Comparison of ENCODE assay signal across 1 cellular context in the genomic region with DNA sequence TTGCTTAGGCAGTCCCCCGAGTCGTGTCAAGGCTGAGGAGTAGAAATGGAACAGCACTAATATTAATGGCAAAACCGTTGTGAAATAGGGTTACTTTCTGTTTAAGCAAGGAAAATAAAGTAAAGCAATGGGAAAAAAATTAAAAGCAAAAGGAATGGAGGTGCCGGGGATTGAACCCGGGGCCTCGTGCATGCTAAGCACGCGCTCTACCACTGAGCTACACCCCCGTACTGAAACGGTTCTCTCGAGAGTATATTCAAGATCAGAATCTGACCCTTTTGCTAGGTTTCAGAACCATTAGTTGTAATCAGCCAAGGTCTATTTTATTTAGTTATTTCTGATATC.
A peak's percentile ranks its signal among the peaks of the same experiment; 100 is the strongest.
TF ChIP-seq lines count a peak whose summit lies in the region.

No MANE protein-coding gene starts in this region.

TF ChIP-seq in HepG2, 621 proteins besides CTCF, POLR2A, EP300 and RAD21 (continued from another document and continues in another):
- TF ChIP-seq ZNF484 (CRISPR knock-in tag; IDR thresholded peaks at IDR 0.05; ENCODE audit: borderline replicate concordance, low read depth) (no peak), ZNF660 (CRISPR knock-in tag; IDR thresholded peaks at IDR 0.05; ENCODE audit: borderline replicate concordance, low read depth) (no peak), NPAS2 (CRISPR knock-in tag; IDR thresholded peaks at IDR 0.05; ENCODE audit: borderline replicate concordance) (no peak), ZMYM4 (CRISPR knock-in tag; IDR thresholded peaks at IDR 0.05) (no peak), PHF20 (CRISPR knock-in tag; IDR thresholded peaks at IDR 0.05) (no peak), RFX5 (IDR thresholded peaks at IDR 0.05; ENCODE audit: low read depth, low read length) (no peak), SP2 (CRISPR knock-in tag; IDR thresholded peaks at IDR 0.05) (no peak), ZNF264 (CRISPR knock-in tag; IDR thresholded peaks at IDR 0.05) (0 out of 2 replicates have a peak, but pooled peaks have one; percentile 51), HNRNPL (IDR thresholded peaks at IDR 0.05; ENCODE audit: low read depth, low read length) (no peak), ZNF230 (CRISPR knock-in tag; IDR thresholded peaks at IDR 0.05) (no peak), NFIB (CRISPR knock-in tag; IDR thresholded peaks at IDR 0.05; ENCODE audit: borderline replicate concordance) (no peak), U2AF1 (optimal IDR thresholded peaks at IDR 0.05; ENCODE audit: low read depth, low read length) (peak; percentile 47)
- TF ChIP-seq, protein P1, sequence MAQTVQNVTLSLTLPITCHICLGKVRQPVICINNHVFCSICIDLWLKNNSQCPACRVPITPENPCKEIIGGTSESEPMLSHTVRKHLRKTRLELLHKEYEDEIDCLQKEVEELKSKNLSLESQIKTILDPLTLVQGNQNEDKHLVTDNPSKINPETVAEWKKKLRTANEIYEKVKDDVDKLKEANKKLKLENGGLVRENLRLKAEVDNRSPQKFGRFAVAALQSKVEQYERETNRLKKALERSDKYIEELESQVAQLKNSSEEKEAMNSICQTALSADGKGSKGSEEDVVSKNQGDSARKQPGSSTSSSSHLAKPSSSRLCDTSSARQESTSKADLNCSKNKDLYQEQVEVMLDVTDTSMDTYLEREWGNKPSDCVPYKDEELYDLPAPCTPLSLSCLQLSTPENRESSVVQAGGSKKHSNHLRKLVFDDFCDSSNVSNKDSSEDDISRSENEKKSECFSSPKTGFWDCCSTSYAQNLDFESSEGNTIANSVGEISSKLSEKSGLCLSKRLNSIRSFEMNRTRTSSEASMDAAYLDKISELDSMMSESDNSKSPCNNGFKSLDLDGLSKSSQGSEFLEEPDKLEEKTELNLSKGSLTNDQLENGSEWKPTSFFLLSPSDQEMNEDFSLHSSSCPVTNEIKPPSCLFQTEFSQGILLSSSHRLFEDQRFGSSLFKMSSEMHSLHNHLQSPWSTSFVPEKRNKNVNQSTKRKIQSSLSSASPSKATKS (CRISPR knock-in tag; IDR thresholded peaks at IDR 0.05): no peak
- TF ChIP-seq, protein P2, sequence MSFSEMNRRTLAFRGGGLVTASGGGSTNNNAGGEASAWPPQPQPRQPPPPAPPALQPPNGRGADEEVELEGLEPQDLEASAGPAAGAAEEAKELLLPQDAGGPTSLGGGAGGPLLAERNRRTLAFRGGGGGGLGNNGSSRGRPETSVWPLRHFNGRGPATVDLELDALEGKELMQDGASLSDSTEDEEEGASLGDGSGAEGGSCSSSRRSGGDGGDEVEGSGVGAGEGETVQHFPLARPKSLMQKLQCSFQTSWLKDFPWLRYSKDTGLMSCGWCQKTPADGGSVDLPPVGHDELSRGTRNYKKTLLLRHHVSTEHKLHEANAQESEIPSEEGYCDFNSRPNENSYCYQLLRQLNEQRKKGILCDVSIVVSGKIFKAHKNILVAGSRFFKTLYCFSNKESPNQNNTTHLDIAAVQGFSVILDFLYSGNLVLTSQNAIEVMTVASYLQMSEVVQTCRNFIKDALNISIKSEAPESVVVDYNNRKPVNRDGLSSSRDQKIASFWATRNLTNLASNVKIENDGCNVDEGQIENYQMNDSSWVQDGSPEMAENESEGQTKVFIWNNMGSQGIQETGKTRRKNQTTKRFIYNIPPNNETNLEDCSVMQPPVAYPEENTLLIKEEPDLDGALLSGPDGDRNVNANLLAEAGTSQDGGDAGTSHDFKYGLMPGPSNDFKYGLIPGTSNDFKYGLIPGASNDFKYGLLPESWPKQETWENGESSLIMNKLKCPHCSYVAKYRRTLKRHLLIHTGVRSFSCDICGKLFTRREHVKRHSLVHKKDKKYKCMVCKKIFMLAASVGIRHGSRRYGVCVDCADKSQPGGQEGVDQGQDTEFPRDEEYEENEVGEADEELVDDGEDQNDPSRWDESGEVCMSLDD (CRISPR knock-in tag; IDR thresholded peaks at IDR 0.05; ENCODE audit: borderline replicate concordance): 0 out of 2 replicates have a peak, but pooled peaks have one; percentile 44
- TF ChIP-seq, protein P3, sequence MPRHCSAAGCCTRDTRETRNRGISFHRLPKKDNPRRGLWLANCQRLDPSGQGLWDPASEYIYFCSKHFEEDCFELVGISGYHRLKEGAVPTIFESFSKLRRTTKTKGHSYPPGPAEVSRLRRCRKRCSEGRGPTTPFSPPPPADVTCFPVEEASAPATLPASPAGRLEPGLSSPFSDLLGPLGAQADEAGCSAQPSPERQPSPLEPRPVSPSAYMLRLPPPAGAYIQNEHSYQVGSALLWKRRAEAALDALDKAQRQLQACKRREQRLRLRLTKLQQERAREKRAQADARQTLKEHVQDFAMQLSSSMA (CRISPR knock-in tag; IDR thresholded peaks at IDR 0.05): no peak
- TF ChIP-seq, protein P4, sequence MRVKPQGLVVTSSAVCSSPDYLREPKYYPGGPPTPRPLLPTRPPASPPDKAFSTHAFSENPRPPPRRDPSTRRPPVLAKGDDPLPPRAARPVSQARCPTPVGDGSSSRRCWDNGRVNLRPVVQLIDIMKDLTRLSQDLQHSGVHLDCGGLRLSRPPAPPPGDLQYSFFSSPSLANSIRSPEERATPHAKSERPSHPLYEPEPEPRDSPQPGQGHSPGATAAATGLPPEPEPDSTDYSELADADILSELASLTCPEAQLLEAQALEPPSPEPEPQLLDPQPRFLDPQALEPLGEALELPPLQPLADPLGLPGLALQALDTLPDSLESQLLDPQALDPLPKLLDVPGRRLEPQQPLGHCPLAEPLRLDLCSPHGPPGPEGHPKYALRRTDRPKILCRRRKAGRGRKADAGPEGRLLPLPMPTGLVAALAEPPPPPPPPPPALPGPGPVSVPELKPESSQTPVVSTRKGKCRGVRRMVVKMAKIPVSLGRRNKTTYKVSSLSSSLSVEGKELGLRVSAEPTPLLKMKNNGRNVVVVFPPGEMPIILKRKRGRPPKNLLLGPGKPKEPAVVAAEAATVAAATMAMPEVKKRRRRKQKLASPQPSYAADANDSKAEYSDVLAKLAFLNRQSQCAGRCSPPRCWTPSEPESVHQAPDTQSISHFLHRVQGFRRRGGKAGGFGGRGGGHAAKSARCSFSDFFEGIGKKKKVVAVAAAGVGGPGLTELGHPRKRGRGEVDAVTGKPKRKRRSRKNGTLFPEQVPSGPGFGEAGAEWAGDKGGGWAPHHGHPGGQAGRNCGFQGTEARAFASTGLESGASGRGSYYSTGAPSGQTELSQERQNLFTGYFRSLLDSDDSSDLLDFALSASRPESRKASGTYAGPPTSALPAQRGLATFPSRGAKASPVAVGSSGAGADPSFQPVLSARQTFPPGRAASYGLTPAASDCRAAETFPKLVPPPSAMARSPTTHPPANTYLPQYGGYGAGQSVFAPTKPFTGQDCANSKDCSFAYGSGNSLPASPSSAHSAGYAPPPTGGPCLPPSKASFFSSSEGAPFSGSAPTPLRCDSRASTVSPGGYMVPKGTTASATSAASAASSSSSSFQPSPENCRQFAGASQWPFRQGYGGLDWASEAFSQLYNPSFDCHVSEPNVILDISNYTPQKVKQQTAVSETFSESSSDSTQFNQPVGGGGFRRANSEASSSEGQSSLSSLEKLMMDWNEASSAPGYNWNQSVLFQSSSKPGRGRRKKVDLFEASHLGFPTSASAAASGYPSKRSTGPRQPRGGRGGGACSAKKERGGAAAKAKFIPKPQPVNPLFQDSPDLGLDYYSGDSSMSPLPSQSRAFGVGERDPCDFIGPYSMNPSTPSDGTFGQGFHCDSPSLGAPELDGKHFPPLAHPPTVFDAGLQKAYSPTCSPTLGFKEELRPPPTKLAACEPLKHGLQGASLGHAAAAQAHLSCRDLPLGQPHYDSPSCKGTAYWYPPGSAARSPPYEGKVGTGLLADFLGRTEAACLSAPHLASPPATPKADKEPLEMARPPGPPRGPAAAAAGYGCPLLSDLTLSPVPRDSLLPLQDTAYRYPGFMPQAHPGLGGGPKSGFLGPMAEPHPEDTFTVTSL (CRISPR knock-in tag; IDR thresholded peaks at IDR 0.05; ENCODE audit: borderline replicate concordance): no peak
- TF ChIP-seq, protein P5, sequence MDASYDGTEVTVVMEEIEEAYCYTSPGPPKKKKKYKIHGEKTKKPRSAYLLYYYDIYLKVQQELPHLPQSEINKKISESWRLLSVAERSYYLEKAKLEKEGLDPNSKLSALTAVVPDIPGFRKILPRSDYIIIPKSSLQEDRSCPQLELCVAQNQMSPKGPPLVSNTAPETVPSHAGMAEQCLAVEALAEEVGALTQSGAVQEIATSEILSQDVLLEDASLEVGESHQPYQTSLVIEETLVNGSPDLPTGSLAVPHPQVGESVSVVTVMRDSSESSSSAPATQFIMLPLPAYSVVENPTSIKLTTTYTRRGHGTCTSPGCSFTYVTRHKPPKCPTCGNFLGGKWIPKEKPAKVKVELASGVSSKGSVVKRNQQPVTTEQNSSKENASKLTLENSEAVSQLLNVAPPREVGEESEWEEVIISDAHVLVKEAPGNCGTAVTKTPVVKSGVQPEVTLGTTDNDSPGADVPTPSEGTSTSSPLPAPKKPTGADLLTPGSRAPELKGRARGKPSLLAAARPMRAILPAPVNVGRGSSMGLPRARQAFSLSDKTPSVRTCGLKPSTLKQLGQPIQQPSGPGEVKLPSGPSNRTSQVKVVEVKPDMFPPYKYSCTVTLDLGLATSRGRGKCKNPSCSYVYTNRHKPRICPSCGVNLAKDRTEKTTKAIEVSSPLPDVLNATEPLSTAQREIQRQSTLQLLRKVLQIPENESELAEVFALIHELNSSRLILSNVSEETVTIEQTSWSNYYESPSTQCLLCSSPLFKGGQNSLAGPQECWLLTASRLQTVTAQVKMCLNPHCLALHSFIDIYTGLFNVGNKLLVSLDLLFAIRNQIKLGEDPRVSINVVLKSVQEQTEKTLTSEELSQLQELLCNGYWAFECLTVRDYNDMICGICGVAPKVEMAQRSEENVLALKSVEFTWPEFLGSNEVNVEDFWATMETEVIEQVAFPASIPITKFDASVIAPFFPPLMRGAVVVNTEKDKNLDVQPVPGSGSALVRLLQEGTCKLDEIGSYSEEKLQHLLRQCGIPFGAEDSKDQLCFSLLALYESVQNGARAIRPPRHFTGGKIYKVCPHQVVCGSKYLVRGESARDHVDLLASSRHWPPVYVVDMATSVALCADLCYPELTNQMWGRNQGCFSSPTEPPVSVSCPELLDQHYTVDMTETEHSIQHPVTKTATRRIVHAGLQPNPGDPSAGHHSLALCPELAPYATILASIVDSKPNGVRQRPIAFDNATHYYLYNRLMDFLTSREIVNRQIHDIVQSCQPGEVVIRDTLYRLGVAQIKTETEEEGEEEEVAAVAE (CRISPR knock-in tag; IDR thresholded peaks at IDR 0.05; ENCODE audit: borderline replicate concordance): no peak
- TF ChIP-seq, protein P6, sequence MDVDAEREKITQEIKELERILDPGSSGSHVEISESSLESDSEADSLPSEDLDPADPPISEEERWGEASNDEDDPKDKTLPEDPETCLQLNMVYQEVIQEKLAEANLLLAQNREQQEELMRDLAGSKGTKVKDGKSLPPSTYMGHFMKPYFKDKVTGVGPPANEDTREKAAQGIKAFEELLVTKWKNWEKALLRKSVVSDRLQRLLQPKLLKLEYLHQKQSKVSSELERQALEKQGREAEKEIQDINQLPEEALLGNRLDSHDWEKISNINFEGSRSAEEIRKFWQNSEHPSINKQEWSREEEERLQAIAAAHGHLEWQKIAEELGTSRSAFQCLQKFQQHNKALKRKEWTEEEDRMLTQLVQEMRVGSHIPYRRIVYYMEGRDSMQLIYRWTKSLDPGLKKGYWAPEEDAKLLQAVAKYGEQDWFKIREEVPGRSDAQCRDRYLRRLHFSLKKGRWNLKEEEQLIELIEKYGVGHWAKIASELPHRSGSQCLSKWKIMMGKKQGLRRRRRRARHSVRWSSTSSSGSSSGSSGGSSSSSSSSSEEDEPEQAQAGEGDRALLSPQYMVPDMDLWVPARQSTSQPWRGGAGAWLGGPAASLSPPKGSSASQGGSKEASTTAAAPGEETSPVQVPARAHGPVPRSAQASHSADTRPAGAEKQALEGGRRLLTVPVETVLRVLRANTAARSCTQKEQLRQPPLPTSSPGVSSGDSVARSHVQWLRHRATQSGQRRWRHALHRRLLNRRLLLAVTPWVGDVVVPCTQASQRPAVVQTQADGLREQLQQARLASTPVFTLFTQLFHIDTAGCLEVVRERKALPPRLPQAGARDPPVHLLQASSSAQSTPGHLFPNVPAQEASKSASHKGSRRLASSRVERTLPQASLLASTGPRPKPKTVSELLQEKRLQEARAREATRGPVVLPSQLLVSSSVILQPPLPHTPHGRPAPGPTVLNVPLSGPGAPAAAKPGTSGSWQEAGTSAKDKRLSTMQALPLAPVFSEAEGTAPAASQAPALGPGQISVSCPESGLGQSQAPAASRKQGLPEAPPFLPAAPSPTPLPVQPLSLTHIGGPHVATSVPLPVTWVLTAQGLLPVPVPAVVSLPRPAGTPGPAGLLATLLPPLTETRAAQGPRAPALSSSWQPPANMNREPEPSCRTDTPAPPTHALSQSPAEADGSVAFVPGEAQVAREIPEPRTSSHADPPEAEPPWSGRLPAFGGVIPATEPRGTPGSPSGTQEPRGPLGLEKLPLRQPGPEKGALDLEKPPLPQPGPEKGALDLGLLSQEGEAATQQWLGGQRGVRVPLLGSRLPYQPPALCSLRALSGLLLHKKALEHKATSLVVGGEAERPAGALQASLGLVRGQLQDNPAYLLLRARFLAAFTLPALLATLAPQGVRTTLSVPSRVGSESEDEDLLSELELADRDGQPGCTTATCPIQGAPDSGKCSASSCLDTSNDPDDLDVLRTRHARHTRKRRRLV (CRISPR knock-in tag; IDR thresholded peaks at IDR 0.05): no peak
- TF ChIP-seq, protein P7, sequence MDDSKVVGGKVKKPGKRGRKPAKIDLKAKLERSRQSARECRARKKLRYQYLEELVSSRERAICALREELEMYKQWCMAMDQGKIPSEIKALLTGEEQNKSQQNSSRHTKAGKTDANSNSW (CRISPR knock-in tag; IDR thresholded peaks at IDR 0.05; ENCODE audit: borderline replicate concordance): no peak
- TF ChIP-seq, protein P8, sequence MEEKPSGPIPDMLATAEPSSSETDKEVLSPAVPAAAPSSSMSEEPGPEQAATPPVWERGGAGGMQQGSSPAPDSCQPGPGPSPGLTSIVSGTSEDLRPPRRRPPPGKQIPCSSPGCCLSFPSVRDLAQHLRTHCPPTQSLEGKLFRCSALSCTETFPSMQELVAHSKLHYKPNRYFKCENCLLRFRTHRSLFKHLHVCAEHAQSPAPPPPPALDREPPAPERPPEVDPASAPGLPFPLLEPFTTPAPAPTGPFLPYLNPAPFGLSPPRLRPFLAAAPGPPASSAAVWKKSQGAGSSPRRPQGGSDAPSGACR (CRISPR knock-in tag; IDR thresholded peaks at IDR 0.05): no peak
- TF ChIP-seq, protein P9, sequence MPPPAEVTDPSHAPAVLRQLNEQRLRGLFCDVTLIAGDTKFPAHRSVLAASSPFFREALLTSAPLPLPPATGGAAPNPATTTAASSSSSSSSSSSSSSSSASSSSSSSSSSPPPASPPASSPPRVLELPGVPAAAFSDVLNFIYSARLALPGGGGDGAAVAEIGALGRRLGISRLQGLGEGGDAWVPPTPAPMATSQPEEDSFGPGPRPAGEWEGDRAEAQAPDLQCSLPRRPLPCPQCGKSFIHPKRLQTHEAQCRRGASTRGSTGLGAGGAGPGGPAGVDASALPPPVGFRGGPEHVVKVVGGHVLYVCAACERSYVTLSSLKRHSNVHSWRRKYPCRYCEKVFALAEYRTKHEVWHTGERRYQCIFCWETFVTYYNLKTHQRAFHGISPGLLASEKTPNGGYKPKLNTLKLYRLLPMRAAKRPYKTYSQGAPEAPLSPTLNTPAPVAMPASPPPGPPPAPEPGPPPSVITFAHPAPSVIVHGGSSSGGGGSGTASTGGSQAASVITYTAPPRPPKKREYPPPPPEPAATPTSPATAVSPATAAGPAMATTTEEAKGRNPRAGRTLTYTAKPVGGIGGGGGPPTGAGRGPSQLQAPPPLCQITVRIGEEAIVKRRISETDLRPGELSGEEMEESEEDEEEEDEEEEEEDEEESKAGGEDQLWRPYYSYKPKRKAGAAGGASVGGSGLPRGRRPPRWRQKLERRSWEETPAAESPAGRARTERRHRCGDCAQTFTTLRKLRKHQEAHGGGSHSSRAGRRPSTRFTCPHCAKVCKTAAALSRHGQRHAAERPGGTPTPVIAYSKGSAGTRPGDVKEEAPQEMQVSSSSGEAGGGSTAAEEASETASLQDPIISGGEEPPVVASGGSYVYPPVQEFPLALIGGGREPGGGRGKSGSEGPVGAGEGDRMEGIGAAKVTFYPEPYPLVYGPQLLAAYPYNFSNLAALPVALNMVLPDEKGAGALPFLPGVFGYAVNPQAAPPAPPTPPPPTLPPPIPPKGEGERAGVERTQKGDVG (CRISPR knock-in tag; IDR thresholded peaks at IDR 0.05; ENCODE audit: borderline replicate concordance): no peak
